ENCODE assay signal across 30 cellular contexts in the genomic region with DNA sequence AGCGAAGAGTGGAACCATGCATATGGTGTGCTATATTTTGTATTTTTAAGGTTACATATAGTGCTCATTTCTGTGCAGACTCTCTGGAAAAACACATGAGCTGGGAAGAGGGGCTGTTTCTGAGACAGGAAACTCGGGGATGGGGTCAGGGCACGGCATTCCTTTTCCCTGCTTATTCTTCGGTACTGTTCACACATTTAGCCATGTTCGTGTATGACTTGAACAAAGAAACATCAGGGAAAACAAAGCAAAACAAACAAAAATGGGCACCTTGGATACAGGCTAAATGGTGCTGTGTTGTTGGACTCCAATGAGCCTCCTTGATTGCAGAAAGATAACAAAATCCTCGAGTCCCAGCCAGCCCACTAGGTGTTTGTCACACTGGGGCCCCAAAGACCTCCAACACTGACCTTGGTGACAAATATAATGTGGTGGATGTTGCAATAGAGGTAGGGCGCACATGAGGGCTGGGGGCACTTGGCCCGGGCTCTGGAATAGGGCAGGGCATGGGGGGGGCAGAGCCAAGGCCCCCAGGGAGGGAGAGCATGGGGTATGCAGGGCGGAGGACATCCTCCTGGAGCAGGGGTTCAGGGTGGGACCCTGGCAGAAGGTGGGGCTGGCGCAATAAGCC. TPM values are rescaled to one million over a fixed set of nuclear protein-coding genes. Genes with fewer than 3 reads are reported as not detected.
"Had no signal": no experiment of that assay in that cellular context is flagged by ENCODE, and none has a peak within 500 bp of the region (broad histone marks: within the 10 kb centered on the region; RNA-seq: fewer than 3 reads in every experiment).

No MANE protein-coding gene starts in this region.

- DNase-seq: activated CD4-positive, alpha-beta T cell treated with anti-CD3 and anti-CD28 coated beads for 36 hours; activated CD4-positive, CD25-positive, alpha-beta regulatory T cell; activated CD8-positive, alpha-beta memory T cell treated with anti-CD3 and anti-CD28 coated beads, Interleukin-2, amount 10 ng/mL, durations not matched to agents 7 days and 5 days; activated CD8-positive, alpha-beta T cell treated with anti-CD3 and anti-CD28 coated beads, Interleukin-2, amount 10 ng/mL, durations not matched to agents 7 days and 5 days; activated naive CD4-positive, alpha-beta T cell; activated T-cell treated with anti-CD3 and anti-CD28 coated beads, Interleukin-2, amount 50 U/mL, for 48 hours; colonic mucosa; effector memory CD4-positive, alpha-beta T cell; islet precursor cell; left ventricle myocardium superior; midbrain; ovary; psoas muscle; stimulated activated CD4-positive, alpha-beta T cell treated with anti-CD3 and anti-CD28 coated beads, Interleukin-15, amount 100 ng/mL, for 24 hours; stimulated activated CD4-positive, alpha-beta T cell treated with anti-CD3 and anti-CD28 coated beads, Interleukin-2, amount 100 ng/mL, for 24 hours; stimulated activated naive CD4-positive, alpha-beta T cell; T-helper 2 cell; testis; trophoblast cell had no signal

- FAIRE-seq: urothelium cell line had no signal

- H3K27me3 ChIP-seq: colonic mucosa, dorsolateral prefrontal cortex, gastroesophageal sphincter, hepatocyte, neutrophil, ovary, testis had no signal

- H3K9me3 Mint-ChIP-seq: activated naive CD4-positive, alpha-beta T cell treated with anti-CD3 and anti-CD28 coated beads, Interleukin-2, amount 50 U/mL, for 72 hours; activated T-helper 2 cell treated with anti-CD3 and anti-CD28 coated beads, Interferon-gamma antibody, Interleukin-2, Interleukin-4, amounts not matched to agents 10 μg/mL and 5 μg/mL and 100 μg/mL, durations not matched to agents 14 hours and 24 hours and 36 hours had no signal

- H3K27me3 Mint-ChIP-seq: activated CD4-positive, alpha-beta T cell treated with anti-CD3 and anti-CD28 coated beads for 36 hours; activated CD8-positive, alpha-beta memory T cell treated with anti-CD3 and anti-CD28 coated beads, Interleukin-2, amount 10 ng/mL, durations not matched to agents 7 days and 5 days had no signal

- H2AFZ ChIP-seq: hepatocyte had no signal

- H3K4me3 ChIP-seq: colonic mucosa, dorsolateral prefrontal cortex, gastroesophageal sphincter, hepatocyte, ovary, psoas muscle, smooth muscle cell, testis had no signal

- H3K79me2 ChIP-seq: hepatocyte had no signal

- H3K4me3 Mint-ChIP-seq: activated CD4-positive, alpha-beta T cell treated with anti-CD3 and anti-CD28 coated beads for 36 hours; activated CD8-positive, alpha-beta memory T cell treated with anti-CD3 and anti-CD28 coated beads, Interleukin-2, amount 10 ng/mL, durations not matched to agents 7 days and 5 days; activated CD8-positive, alpha-beta T cell treated with anti-CD3 and anti-CD28 coated beads, Interleukin-2, amount 10 ng/mL, durations not matched to agents 7 days and 5 days; nephron had no signal

- H3K27ac ChIP-seq: colonic mucosa, dorsolateral prefrontal cortex, gastroesophageal sphincter, hepatocyte, neutrophil, ovary, psoas muscle, testis had no signal

- H3K4me1 ChIP-seq: colonic mucosa, gastroesophageal sphincter, psoas muscle, testis had no signal

- H3K36me3 ChIP-seq: colonic mucosa, gastroesophageal sphincter, neutrophil, ovary had no signal

- ATAC-seq: activated CD4-positive, alpha-beta T cell treated with anti-CD3 and anti-CD28 coated beads for 36 hours; activated CD8-positive, alpha-beta memory T cell treated with anti-CD3 and anti-CD28 coated beads, Interleukin-2, amount 10 ng/mL, durations not matched to agents 7 days and 5 days; activated CD8-positive, alpha-beta T cell treated with anti-CD3 and anti-CD28 coated beads, Interleukin-2, amount 10 ng/mL, durations not matched to agents 7 days and 5 days; activated naive CD4-positive, alpha-beta T cell treated with anti-CD3 and anti-CD28 coated beads, Interleukin-2, amount 50 U/mL, for 72 hours; gastroesophageal sphincter; left ventricle myocardium superior had no signal

- H3K4me2 ChIP-seq: hepatocyte, smooth muscle cell had no signal

- H3K9me3 ChIP-seq: colonic mucosa, gastroesophageal sphincter, neutrophil, ovary, psoas muscle, testis had no signal

- H3K27ac Mint-ChIP-seq: activated CD4-positive, alpha-beta T cell treated with anti-CD3 and anti-CD28 coated beads for 36 hours; activated CD8-positive, alpha-beta memory T cell treated with anti-CD3 and anti-CD28 coated beads, Interleukin-2, amount 10 ng/mL, durations not matched to agents 7 days and 5 days; activated CD8-positive, alpha-beta T cell treated with anti-CD3 and anti-CD28 coated beads, Interleukin-2, amount 10 ng/mL, durations not matched to agents 7 days and 5 days; activated T-helper 2 cell treated with anti-CD3 and anti-CD28 coated beads, Interferon-gamma antibody, Interleukin-2, Interleukin-4, amounts not matched to agents 10 μg/mL and 5 μg/mL and 100 μg/mL, durations not matched to agents 14 hours and 24 hours and 36 hours had no signal

- H3K36me3 Mint-ChIP-seq: activated CD8-positive, alpha-beta memory T cell treated with anti-CD3 and anti-CD28 coated beads, Interleukin-2, amount 10 ng/mL, durations not matched to agents 7 days and 5 days; activated naive CD4-positive, alpha-beta T cell treated with anti-CD3 and anti-CD28 coated beads, Interleukin-2, amount 50 U/mL, for 72 hours had no signal

- H3K4me1 Mint-ChIP-seq: activated CD4-positive, alpha-beta T cell treated with anti-CD3 and anti-CD28 coated beads for 36 hours; nephron had no signal

RNA-seq across cellular contexts. Expression of gene DNASE1L3, which starts 19.3 kb away (rescaled TPM):
- total RNA-seq: activated CD4-positive, alpha-beta T cell treated with anti-CD3 and anti-CD28 coated beads for 36 hours; activated CD8-positive, alpha-beta memory T cell treated with anti-CD3 and anti-CD28 coated beads, Interleukin-2, amount 10 ng/mL, durations not matched to agents 7 days and 5 days; activated CD8-positive, alpha-beta T cell treated with anti-CD3 and anti-CD28 coated beads, Interleukin-2, amount 10 ng/mL, durations not matched to agents 7 days and 5 days; activated naive CD4-positive, alpha-beta T cell treated with anti-CD3 and anti-CD28 coated beads, Interleukin-2, amount 50 U/mL, for 72 hours; activated T-helper 2 cell treated with anti-CD3 and anti-CD28 coated beads, Interferon-gamma antibody, Interleukin-2, Interleukin-4, amounts not matched to agents 10 μg/mL and 5 μg/mL and 100 μg/mL, durations not matched to agents 14 hours and 24 hours and 36 hours; fibroblast of lung; fibroblast of villous mesenchyme; smooth muscle cell had no signal
- polyA plus RNA-seq: fibroblast of lung had no signal
